Comparison of ENCODE assay signal across 1 cellular context in genomic region chr7:30312186-30312585, GRCh38.
TF ChIP-seq lines count a peak whose summit lies in the region.

No MANE protein-coding gene starts in this region.

TF ChIP-seq in SK-N-SH treated with all-trans-retinoic acid at 6 μM for 48 hours, 23 proteins besides CTCF, POLR2A, EP300 and RAD21 (continued from another document):
- TF ChIP-seq ZC3H10 (CRISPR knock-in tag; IDR thresholded peaks at IDR 0.05) (no peak), BACH2 (CRISPR knock-in tag; IDR thresholded peaks at IDR 0.05; ENCODE audit: borderline replicate concordance) (no peak), ZFP30 (CRISPR knock-in tag; IDR thresholded peaks at IDR 0.05) (no peak), CSDC2 (CRISPR knock-in tag; IDR thresholded peaks at IDR 0.05) (no peak), ZFP3 (CRISPR knock-in tag; IDR thresholded peaks at IDR 0.05) (no peak), CREB5 (CRISPR knock-in tag; IDR thresholded peaks at IDR 0.05; ENCODE audit: low read depth) (no peak)
- TF ChIP-seq, protein P1, sequence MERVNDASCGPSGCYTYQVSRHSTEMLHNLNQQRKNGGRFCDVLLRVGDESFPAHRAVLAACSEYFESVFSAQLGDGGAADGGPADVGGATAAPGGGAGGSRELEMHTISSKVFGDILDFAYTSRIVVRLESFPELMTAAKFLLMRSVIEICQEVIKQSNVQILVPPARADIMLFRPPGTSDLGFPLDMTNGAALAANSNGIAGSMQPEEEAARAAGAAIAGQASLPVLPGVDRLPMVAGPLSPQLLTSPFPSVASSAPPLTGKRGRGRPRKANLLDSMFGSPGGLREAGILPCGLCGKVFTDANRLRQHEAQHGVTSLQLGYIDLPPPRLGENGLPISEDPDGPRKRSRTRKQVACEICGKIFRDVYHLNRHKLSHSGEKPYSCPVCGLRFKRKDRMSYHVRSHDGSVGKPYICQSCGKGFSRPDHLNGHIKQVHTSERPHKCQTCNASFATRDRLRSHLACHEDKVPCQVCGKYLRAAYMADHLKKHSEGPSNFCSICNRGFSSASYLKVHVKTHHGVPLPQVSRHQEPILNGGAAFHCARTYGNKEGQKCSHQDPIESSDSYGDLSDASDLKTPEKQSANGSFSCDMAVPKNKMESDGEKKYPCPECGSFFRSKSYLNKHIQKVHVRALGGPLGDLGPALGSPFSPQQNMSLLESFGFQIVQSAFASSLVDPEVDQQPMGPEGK (CRISPR knock-in tag; IDR thresholded peaks at IDR 0.05; ENCODE audit: borderline replicate concordance), result no peak
